ENCODE assay signal across 1 cellular context in the genomic region with DNA sequence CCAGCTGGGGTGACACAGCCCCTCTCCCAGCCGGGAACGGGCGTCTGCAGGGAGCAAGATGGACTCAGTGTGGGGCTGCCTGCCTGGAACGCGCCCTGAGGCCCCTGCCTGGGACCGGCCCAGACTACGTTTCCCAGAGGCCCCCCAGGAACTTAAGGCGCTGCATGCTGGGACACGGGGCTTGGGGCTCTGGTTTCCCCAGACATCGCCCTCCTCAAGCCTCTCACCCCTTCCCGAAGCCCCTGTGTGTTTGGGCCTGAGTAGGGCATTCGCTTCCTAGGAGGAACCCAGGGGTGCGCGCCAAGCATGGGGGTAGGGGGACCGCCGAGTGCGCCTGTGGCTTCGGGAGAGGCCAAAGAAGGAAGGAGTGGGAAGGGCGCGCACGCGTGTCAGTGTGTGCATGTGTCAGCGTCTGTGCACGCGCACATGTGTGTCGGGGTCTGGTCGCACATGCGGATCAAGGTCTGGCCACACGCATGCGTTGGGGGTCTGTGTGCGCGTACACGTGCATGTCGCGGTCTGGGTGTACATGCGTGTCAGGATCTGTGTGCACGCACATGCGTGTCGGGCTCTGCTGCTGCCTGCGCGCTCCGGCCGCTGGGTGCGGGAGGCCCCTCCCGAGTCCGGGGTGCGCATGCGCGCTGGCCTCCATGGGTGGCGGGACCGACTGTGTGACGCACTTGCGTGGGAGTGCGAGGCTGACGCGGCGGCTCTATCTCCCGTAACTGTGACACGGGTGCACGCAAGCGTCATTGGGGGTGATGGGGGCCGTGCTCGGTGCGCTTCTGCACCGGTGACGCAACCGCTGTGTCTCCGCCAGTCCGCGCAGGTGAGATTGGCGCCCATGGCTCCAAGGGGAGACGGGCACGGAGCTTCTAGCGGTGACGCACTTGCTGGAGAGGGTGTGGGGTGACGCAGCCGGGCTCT.
TF ChIP-seq lines count a peak whose summit lies in the region.

No MANE protein-coding gene starts in this region.

TF ChIP-seq in HepG2, 621 proteins besides CTCF, POLR2A, EP300 and RAD21 (continued from another document):
- no peak for TF ChIP-seq ARID4A (CRISPR knock-in tag; IDR thresholded peaks at IDR 0.05; ENCODE audit: borderline replicate concordance)
- peak; percentile 30 for TF ChIP-seq AGO2 (optimal IDR thresholded peaks at IDR 0.05; ENCODE audit: low read depth, low read length)
- no peak for TF ChIP-seq TRIM22 (IDR thresholded peaks at IDR 0.05)
- TF ChIP-seq HMG20A (CRISPR knock-in tag; IDR thresholded peaks at IDR 0.05; ENCODE audit: borderline replicate concordance), result no peak
- no peak for TF ChIP-seq ZNF44 (CRISPR knock-in tag; IDR thresholded peaks at IDR 0.05)
- no peak for TF ChIP-seq ZNF713 (CRISPR knock-in tag; IDR thresholded peaks at IDR 0.05)
- TF ChIP-seq DR1 (CRISPR knock-in tag; IDR thresholded peaks at IDR 0.05), result no peak
- TF ChIP-seq ZBTB7A (CRISPR knock-in tag; IDR thresholded peaks at IDR 0.05), result no peak
- TF ChIP-seq RBFOX2 (IDR thresholded peaks at IDR 0.05; ENCODE audit: low read depth, low read length), result 0 out of 2 replicates have a peak, but pooled peaks have one; percentile 14
- 0 out of 2 replicates have a peak, but pooled peaks have one; percentile 19 for TF ChIP-seq ZHX1 (CRISPR knock-in tag; IDR thresholded peaks at IDR 0.05; ENCODE audit: low read depth)
- no peak for TF ChIP-seq ZNF749 (CRISPR knock-in tag; IDR thresholded peaks at IDR 0.05; ENCODE audit: borderline replicate concordance)
- no peak for TF ChIP-seq SALL1 (CRISPR knock-in tag; IDR thresholded peaks at IDR 0.05)
- TF ChIP-seq NR3C1 (CRISPR knock-in tag; IDR thresholded peaks at IDR 0.05), result no peak
- TF ChIP-seq, protein P1, sequence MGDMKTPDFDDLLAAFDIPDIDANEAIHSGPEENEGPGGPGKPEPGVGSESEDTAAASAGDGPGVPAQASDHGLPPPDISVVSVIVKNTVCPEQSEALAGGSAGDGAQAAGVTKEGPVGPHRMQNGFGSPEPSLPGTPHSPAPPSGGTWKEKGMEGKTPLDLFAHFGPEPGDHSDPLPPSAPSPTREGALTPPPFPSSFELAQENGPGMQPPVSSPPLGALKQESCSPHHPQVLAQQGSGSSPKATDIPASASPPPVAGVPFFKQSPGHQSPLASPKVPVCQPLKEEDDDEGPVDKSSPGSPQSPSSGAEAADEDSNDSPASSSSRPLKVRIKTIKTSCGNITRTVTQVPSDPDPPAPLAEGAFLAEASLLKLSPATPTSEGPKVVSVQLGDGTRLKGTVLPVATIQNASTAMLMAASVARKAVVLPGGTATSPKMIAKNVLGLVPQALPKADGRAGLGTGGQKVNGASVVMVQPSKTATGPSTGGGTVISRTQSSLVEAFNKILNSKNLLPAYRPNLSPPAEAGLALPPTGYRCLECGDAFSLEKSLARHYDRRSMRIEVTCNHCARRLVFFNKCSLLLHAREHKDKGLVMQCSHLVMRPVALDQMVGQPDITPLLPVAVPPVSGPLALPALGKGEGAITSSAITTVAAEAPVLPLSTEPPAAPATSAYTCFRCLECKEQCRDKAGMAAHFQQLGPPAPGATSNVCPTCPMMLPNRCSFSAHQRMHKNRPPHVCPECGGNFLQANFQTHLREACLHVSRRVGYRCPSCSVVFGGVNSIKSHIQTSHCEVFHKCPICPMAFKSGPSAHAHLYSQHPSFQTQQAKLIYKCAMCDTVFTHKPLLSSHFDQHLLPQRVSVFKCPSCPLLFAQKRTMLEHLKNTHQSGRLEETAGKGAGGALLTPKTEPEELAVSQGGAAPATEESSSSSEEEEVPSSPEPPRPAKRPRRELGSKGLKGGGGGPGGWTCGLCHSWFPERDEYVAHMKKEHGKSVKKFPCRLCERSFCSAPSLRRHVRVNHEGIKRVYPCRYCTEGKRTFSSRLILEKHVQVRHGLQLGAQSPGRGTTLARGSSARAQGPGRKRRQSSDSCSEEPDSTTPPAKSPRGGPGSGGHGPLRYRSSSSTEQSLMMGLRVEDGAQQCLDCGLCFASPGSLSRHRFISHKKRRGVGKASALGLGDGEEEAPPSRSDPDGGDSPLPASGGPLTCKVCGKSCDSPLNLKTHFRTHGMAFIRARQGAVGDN (CRISPR knock-in tag; IDR thresholded peaks at IDR 0.05), result peak; percentile 3; the same call in 1 of the 2 replicates
- TF ChIP-seq FOXA3 (CRISPR knock-in tag; IDR thresholded peaks at IDR 0.05), result no peak
- no peak for TF ChIP-seq ZNF296 (CRISPR knock-in tag; conservative IDR thresholded peaks at IDR 0.05)
- no peak for TF ChIP-seq ZNF558 (CRISPR knock-in tag; IDR thresholded peaks at IDR 0.05; ENCODE audit: borderline replicate concordance)
- no peak for TF ChIP-seq CBX5 (CRISPR knock-in tag; IDR thresholded peaks at IDR 0.05; ENCODE audit: borderline replicate concordance)
- no peak for TF ChIP-seq FOXA1 (IDR thresholded peaks at IDR 0.05)
- no peak for TF ChIP-seq FOXA1 (CRISPR knock-in tag; IDR thresholded peaks at IDR 0.05)
- TF ChIP-seq HOXA3 (CRISPR knock-in tag; IDR thresholded peaks at IDR 0.05), result peak; percentile 44; the same call in 1 of the 2 replicates
- 0 out of 2 replicates have a peak, but pooled peaks have one; percentile 22 for TF ChIP-seq FOXO4 (CRISPR knock-in tag; conservative IDR thresholded peaks at IDR 0.05)
